In genomic region chr3:166634091-166634746, GRCh38 we compare ENCODE assay signal across 12 cellular contexts.
"Had no signal": no experiment of that assay in that cellular context is flagged by ENCODE, and none has a peak within 500 bp of the region (broad histone marks: within the 10 kb centered on the region; RNA-seq: fewer than 3 reads in every experiment).

No MANE protein-coding gene starts in this region.

- H3K36me3 ChIP-seq: gastrocnemius medialis, ovary, thyroid gland had no signal

- H3K4me3 ChIP-seq: gastrocnemius medialis, ovary, thyroid gland had no signal

- H3K27ac Mint-ChIP-seq: activated CD4-positive, alpha-beta T cell treated with anti-CD3 and anti-CD28 coated beads, Interleukin-2, amount 10 ng/mL, durations not matched to agents 7 days and 5 days; activated naive CD4-positive, alpha-beta T cell treated with anti-CD3 and anti-CD28 coated beads for 36 hours; activated T-helper 17 cell treated with anti-CD3 and anti-CD28 coated beads, Interleukin-2, amount 50 U/mL, for 72 hours; nephron progenitor cell had no signal

- H3K4me1 Mint-ChIP-seq: activated CD4-positive, alpha-beta T cell treated with anti-CD3 and anti-CD28 coated beads, Interleukin-2, amount 10 ng/mL, durations not matched to agents 7 days and 5 days; activated T-helper 17 cell treated with anti-CD3 and anti-CD28 coated beads, Interleukin-2, amount 50 U/mL, for 72 hours; nephron progenitor cell had no signal

- ATAC-seq: activated T-helper 17 cell treated with anti-CD3 and anti-CD28 coated beads, Interleukin-2, amount 50 U/mL, for 72 hours; gastrocnemius medialis; left ventricle myocardium superior had no signal

- H3K27me3 ChIP-seq: gastrocnemius medialis, ovary, thyroid gland had no signal

- H3K4me1 ChIP-seq: gastrocnemius medialis, thyroid gland had no signal

- H3K4me3 Mint-ChIP-seq: activated CD4-positive, alpha-beta T cell treated with anti-CD3 and anti-CD28 coated beads, Interleukin-2, amount 10 ng/mL, durations not matched to agents 7 days and 5 days; activated naive CD4-positive, alpha-beta T cell treated with anti-CD3 and anti-CD28 coated beads for 36 hours; activated T-helper 17 cell treated with anti-CD3 and anti-CD28 coated beads, Interleukin-2, amount 50 U/mL, for 72 hours; nephron progenitor cell had no signal

- DNase-seq: activated CD4-positive, alpha-beta T cell treated with anti-CD3 and anti-CD28 coated beads, Interleukin-2, amount 10 ng/mL, durations not matched to agents 7 days and 5 days; activated CD4-positive, CD25-positive, alpha-beta regulatory T cell; activated CD8-positive, alpha-beta memory T cell treated with anti-CD3 and anti-CD28 coated beads for 24 hours; activated naive CD4-positive, alpha-beta T cell treated with anti-CD3 and anti-CD28 coated beads for 36 hours; gastrocnemius medialis; islet precursor cell; left ventricle myocardium superior; mesenchymal stem cell; nephron progenitor cell; ovary; thyroid gland had no signal

- H3K27me3 Mint-ChIP-seq: activated CD4-positive, alpha-beta T cell treated with anti-CD3 and anti-CD28 coated beads, Interleukin-2, amount 10 ng/mL, durations not matched to agents 7 days and 5 days; activated T-helper 17 cell treated with anti-CD3 and anti-CD28 coated beads, Interleukin-2, amount 50 U/mL, for 72 hours had no signal

- H3K27ac ChIP-seq: gastrocnemius medialis, ovary, thyroid gland had no signal

- H3K9me3 ChIP-seq: gastrocnemius medialis, ovary, thyroid gland had no signal

- H3K9me3 Mint-ChIP-seq: nephron progenitor cell had no signal
